In the genomic region with DNA sequence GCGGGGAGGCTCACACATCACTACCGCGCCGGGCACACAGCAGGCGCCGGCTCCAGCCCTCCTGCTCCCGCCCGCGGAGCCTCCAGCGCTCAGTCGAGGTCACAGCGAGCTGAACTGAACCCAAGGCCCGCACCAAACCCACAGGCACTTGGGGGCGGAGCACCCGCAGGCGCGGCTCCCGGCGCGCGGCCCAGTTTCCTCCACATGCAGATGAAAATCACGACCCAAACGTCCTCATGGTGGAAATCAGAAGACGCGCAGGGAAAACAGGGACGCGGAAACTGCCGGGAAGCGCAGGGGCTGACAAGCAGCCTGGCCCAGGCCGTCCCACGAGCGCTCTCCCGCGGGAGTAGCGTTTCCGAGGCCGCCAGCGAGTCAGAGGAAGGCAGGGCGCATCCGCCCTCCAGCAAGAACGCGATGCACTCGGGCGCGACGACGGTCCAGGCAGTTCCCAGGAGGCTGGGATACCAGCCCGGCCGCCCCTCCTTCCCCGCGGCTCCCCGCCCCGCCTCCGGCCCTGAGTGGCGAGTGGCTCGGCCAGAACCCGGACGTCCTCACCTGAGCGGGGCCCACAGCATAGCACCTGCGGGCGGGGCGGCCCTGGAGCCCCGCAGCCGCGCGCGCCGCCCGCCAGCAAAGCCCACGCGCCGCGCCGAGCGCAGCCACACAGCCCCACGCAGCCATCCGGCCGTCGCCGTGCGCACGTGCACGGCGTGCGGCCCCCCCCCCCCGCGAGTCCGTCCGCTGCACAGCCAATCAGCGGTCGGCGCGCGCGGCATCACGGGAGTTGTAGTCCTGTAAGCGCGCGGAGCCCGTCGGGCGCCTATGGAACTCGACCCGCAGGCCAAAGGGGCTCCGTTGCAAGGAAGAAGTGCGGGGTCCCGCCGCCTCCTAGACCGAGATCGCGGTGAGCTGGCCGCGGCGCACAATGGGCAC, we compare ENCODE assay signal across 8 cellular contexts.
A peak's percentile ranks its signal among the peaks of the same experiment; 100 is the strongest.
DNase-seq lines count a peak whose midpoint lies in the region; ATAC-seq and TF ChIP-seq lines count a peak whose summit lies in the region.

HDHD5 (minus strand) TSS at position 710 of the 936 bp plus-strand sequence; CDS start at position 684, 26 bp downstream.

- in situ Hi-C loops in astrocyte of the spinal cord (cut with HindIII; ENCODE audit: low sequenced_read_pairs) = no loop called here

- ATAC-seq in GM18505 (IDR thresholded peaks at IDR 0.05; ENCODE audit: unreplicated experiment) (peak; percentile 78), HG02970 (IDR thresholded peaks at IDR 0.05; ENCODE audit: low FRiP score, unreplicated experiment) (peak; percentile 70), GM18873 (IDR thresholded peaks at IDR 0.05; ENCODE audit: low FRiP score, unreplicated experiment) (no peak)

- TF ChIP-seq POLR2A in GM18505 (IDR thresholded peaks at IDR 0.05; ENCODE audit: borderline replicate concordance, extremely low read depth, insufficient read depth, insufficient read length) = peak; percentile 64

- H3K4me3 ChIP-seq in astrocyte of the spinal cord (ENCODE audit: low read depth, low read length) (peak within 1 kb of the TSS; percentile 65), retinal pigment epithelial cell (ENCODE audit: low read length) (peak within 1 kb of the TSS; percentile 71)

- TF ChIP-seq CTCF in astrocyte of the spinal cord (IDR thresholded peaks at IDR 0.05; ENCODE audit: low read depth, low read length) (no peak), retinal pigment epithelial cell (conservative IDR thresholded peaks at IDR 0.05; ENCODE audit: low read depth, low read length) (no peak)

- DNase-seq in NCI-H2081 (lab: John Stamatoyannopoulos, UW) (peak; percentile 89 to 90), T-helper 9 cell (peak; percentile 91), astrocyte of the spinal cord (ENCODE audit: low read depth, low spot score) (peak; percentile 89), hippocampal formation (lab: John Stamatoyannopoulos, UW) (peak; percentile 71 to 88), retinal pigment epithelial cell (ENCODE audit: low read depth) (peak; percentile 36)

Comparison
In these comparisons a context has a peak if more than half of its experiments do, and no peak if none do; other contexts are left out.
1. DNase-seq: peak in every context shown above with its lines; median percentile 91 in T-helper 9 cell; 90 in NCI-H2081; 89 in astrocyte of the spinal cord; 80 in hippocampal formation; 36 in retinal pigment epithelial cell.